Comparison of ENCODE assay signal across 21 cellular contexts in genomic region chr1:75841421-75841820, GRCh38. TPM values are rescaled to one million over a fixed set of nuclear protein-coding genes. Genes with fewer than 3 reads are reported as not detected.
"Had no signal": no experiment of that assay in that cellular context is flagged by ENCODE, and none has a peak within 500 bp of the region (broad histone marks: within the 10 kb centered on the region; RNA-seq: fewer than 3 reads in every experiment).

No MANE protein-coding gene starts in this region.

- H3K27ac ChIP-seq: KMS-11, SJCRH30 had no signal

- H3K36me3 ChIP-seq: SJCRH30 had no signal

- FAIRE-seq: K562, RCC 7860 had no signal

- H3K27me3 ChIP-seq: SJCRH30 had no signal

- H3K4me1 ChIP-seq: SJCRH30 had no signal

- H3K9me3 ChIP-seq: SJCRH30 had no signal

- H3K4me3 ChIP-seq: K562, SJCRH30 had no signal

- DNase-seq: Kasumi-1, MM.1S, NCI-H1092 treated with DMSO at 0.1 percent for 48 hours, NCI-H1436, NCI-H187, NCI-H2029, NCI-H2081 treated with DMSO at 0.1 percent for 48 hours, NCI-H2171, NCI-H226, NCI-H446, NCI-H510A, NCI-H524 treated with DMSO at 0.1 percent for 48 hours, NCI-H69, NCI-H774, SHP77 treated with DMSO at 0.1 percent for 48 hours, SJCRH30 had no signal

- H3K9ac ChIP-seq: KMS-11 had no signal

RNA-seq across cellular contexts. Expression of gene MSH4, which starts 44.7 kb away (rescaled TPM):
- total RNA-seq: HT1080, M059J had no signal
